In genomic region chr5:67161767-67162166, GRCh38 we compare ENCODE assay signal across 16 cellular contexts. TPM values are rescaled to one million over a fixed set of nuclear protein-coding genes. Genes with fewer than 3 reads are reported as not detected.
A peak's percentile ranks its signal among the peaks of the same experiment; 100 is the strongest.
DNase-seq lines count a peak whose midpoint lies in the region; ATAC-seq and TF ChIP-seq lines count a peak whose summit lies in the region.
"Had no signal": no experiment of that assay in that cellular context is flagged by ENCODE, and none has a peak within 500 bp of the region (broad histone marks: within the 10 kb centered on the region; RNA-seq: fewer than 3 reads in every experiment).

No MANE protein-coding gene starts in this region.

- H3K27ac ChIP-seq in breast epithelium (peak overlapping the region; percentile 58 to 74), epithelial cell of prostate (peak overlapping the region; percentile 80)
- H3K27ac ChIP-seq: cardiac muscle cell had no signal

- TF ChIP-seq POLR2A in breast epithelium (IDR thresholded peaks at IDR 0.05) = no peak

- no peak overlapping the region for H3K4me3 ChIP-seq in breast epithelium
- H3K4me3 ChIP-seq: cardiac muscle cell, dorsolateral prefrontal cortex had no signal

- no peak overlapping the region for H3K4me3 Mint-ChIP-seq in MCF 10A (ENCODE audit: unreplicated experiment)
- H3K4me3 Mint-ChIP-seq in activated CD4-positive, alpha-beta memory T cell treated with anti-CD3 and anti-CD28 coated beads, Interleukin-2, amount 10 ng/mL, durations not matched to agents 7 days and 5 days = peak overlapping the region; percentile 86
- H3K4me3 Mint-ChIP-seq: CD14-positive monocyte had no signal

- H3K27ac Mint-ChIP-seq in MCF 10A (ENCODE audit: low read depth, unreplicated experiment) = no peak overlapping the region
- peak overlapping the region; percentile 98 for H3K27ac Mint-ChIP-seq in activated CD4-positive, alpha-beta memory T cell treated with anti-CD3 and anti-CD28 coated beads, Interleukin-2, amount 10 ng/mL, durations not matched to agents 7 days and 5 days
- H3K27ac Mint-ChIP-seq: CD14-positive monocyte had no signal

- no peak for ATAC-seq in GM21825 (IDR thresholded peaks at IDR 0.05; ENCODE audit: unreplicated experiment)
- no peak for ATAC-seq in HG03457 (IDR thresholded peaks at IDR 0.05; ENCODE audit: unreplicated experiment)

- H3K36me3 ChIP-seq in breast epithelium = no peaks in the 10 kb centered on the region

- H3K27me3 ChIP-seq in breast epithelium = no peaks in the 10 kb centered on the region
- H3K27me3 ChIP-seq: cardiac muscle cell, dorsolateral prefrontal cortex had no signal

- H3K9me3 ChIP-seq in breast epithelium = no peaks in the 10 kb centered on the region

- BruUV-seq in MCF 10A (replicated peaks; lab: Mats Ljungman, UMichigan) = no TSS peak

- TF ChIP-seq CTCF in breast epithelium (IDR thresholded peaks at IDR 0.05) (no peak), MCF 10A (IDR thresholded peaks at IDR 0.05; ENCODE audit: unreplicated experiment) (no peak)

- DNase-seq in breast epithelium (ENCODE audit: low spot score in 2 of 2) = no peak
- DNase-seq in MCF 10A (ENCODE audit: unreplicated experiment) = no peak
- DNase-seq in activated CD4-positive, alpha-beta memory T cell treated with anti-CD3 and anti-CD28 coated beads, Interleukin-2, amount 10 ng/mL, durations not matched to agents 7 days and 5 days = no peak
- no peak for DNase-seq in epithelial cell of prostate (ENCODE audit: low read depth, low spot score)
- no peak for DNase-seq in middle frontal gyrus (ENCODE audit: extremely low spot score, low spot score)
- DNase-seq in SIG-M5 (lab: John Stamatoyannopoulos, UW) = no peak
- DNase-seq: activated CD4-positive, alpha-beta T cell treated with anti-CD3 and anti-CD28 coated beads, Interleukin-2, amount 50 U/mL, for 48 hours; dorsolateral prefrontal cortex; hypothalamus; NCI-H1417; NCI-H446 had no signal

- H3K4me1 ChIP-seq in breast epithelium = peaks cover 0 to 3% of the 10 kb centered on the region in 2 donors

- H3K27me3 Mint-ChIP-seq in MCF 10A (ENCODE audit: insufficient read depth, unreplicated experiment) = no peaks in the 10 kb centered on the region
- H3K27me3 Mint-ChIP-seq in activated CD4-positive, alpha-beta memory T cell treated with anti-CD3 and anti-CD28 coated beads, Interleukin-2, amount 10 ng/mL, durations not matched to agents 7 days and 5 days = no peaks in the 10 kb centered on the region

- no peaks in the 10 kb centered on the region for H3K9me3 Mint-ChIP-seq in MCF 10A (ENCODE audit: unreplicated experiment)
- no peaks in the 10 kb centered on the region for H3K9me3 Mint-ChIP-seq in activated CD4-positive, alpha-beta memory T cell treated with anti-CD3 and anti-CD28 coated beads, Interleukin-2, amount 10 ng/mL, durations not matched to agents 7 days and 5 days

- CTCF ChIA-PET in MCF 10A (lab: Yijun Ruan, JAX) = interaction anchor here (0.8 to 11.3 kb wide), 4 partner anchors 12 to 174 kb away, joined by 3 to 220 read pairs (median 6); no protein-coding TSS in a partner anchor
- CTCF ChIA-PET in activated CD4-positive, alpha-beta memory T cell treated with anti-CD3 and anti-CD28 coated beads, Interleukin-2, amount 10 ng/mL, durations not matched to agents 7 days and 5 days (lab: Charles Lee) = interaction anchor here (1.0 to 17.8 kb wide), 3 partner anchors 14 to 86 kb away, joined by 3 to 519 read pairs (median 3); no protein-coding TSS in a partner anchor

- POLR2A ChIA-PET in MCF 10A (lab: Yijun Ruan, JAX) = interaction anchor here (0.6 to 5.7 kb wide), 9 partner anchors 9 to 1604 kb away, joined by 3 to 63 read pairs (median 3); no protein-coding TSS in a partner anchor
- POLR2A ChIA-PET in activated CD4-positive, alpha-beta memory T cell treated with anti-CD3 and anti-CD28 coated beads, Interleukin-2, amount 10 ng/mL, durations not matched to agents 7 days and 5 days (lab: Charles Lee) = interaction anchor here (0.8 to 15.4 kb wide), 17 partner anchors 9 to 1119 kb away, joined by 3 to 863 read pairs (median 6); partner anchors contain the start of gene PIK3R1

- intact Hi-C loops in breast epithelium (cut with DNase I; ENCODE audit: low total_unique reads) = no loop called here
- intact Hi-C loops in MCF 10A (cut with micrococcal nuclease) = loop anchor here (1.0 kb wide), 1 partner anchor 48 kb away; no protein-coding TSS in a partner anchor

- peaks cover 18% of the 10 kb centered on the region for H3K4me1 Mint-ChIP-seq in MCF 10A (ENCODE audit: insufficient read depth, unreplicated experiment)
- H3K4me1 Mint-ChIP-seq in activated CD4-positive, alpha-beta memory T cell treated with anti-CD3 and anti-CD28 coated beads, Interleukin-2, amount 10 ng/mL, durations not matched to agents 7 days and 5 days = peaks cover 75% of the 10 kb centered on the region

- peaks cover 39% of the 10 kb centered on the region for H3K36me3 Mint-ChIP-seq in MCF 10A (ENCODE audit: insufficient read depth, unreplicated experiment)
- H3K36me3 Mint-ChIP-seq in activated CD4-positive, alpha-beta memory T cell treated with anti-CD3 and anti-CD28 coated beads, Interleukin-2, amount 10 ng/mL, durations not matched to agents 7 days and 5 days (ENCODE audit: low read depth) = peaks cover 65% of the 10 kb centered on the region

RNA-seq across cellular contexts. Expression of gene CD180, which starts 34.8 kb away (rescaled TPM):
- total RNA-seq in breast epithelium (1 to 10 TPM in 2 of 3 donors, under 1 TPM in 1; 0.98 to 4.6 (median 2.8) TPM), MCF 10A (2022) (0.07 TPM in 1 of 2 replicates, not detected in the other)
- under 1 TPM; 0.75 to 0.88 TPM for total RNA-seq in activated CD4-positive, alpha-beta memory T cell treated with anti-CD3 and anti-CD28 coated beads, Interleukin-2, amount 10 ng/mL, durations not matched to agents 7 days and 5 days
- total RNA-seq: cardiac muscle cell, pulmonary artery endothelial cell had no signal
